Comparison of ENCODE assay signal across 8 cellular contexts in genomic region chr4:173167793-173168395, GRCh38. TPM values are rescaled to one million over a fixed set of nuclear protein-coding genes. Genes with fewer than 3 reads are reported as not detected.
DNase-seq lines count a peak whose midpoint lies in the region; TF ChIP-seq lines count a peak whose summit lies in the region.

No MANE protein-coding gene starts in this region.

- 8% methylated on average over 19 of the region's 19 CpGs for WGBS in urinary bladder

- POLR2A ChIA-PET in HEK293T (lab: Yijun Ruan, JAX) = interaction anchor here (0.7 to 2.7 kb wide), 21 partner anchors 8 to 186 kb away, joined by 3 to 11 read pairs (median 4); partner anchors contain the start of gene HMGB2

- no peak overlapping the region for H3K27ac ChIP-seq in urinary bladder (ENCODE audit: low read depth)

- TF ChIP-seq CTCF in epithelial cell of proximal tubule (conservative IDR thresholded peaks at IDR 0.05; ENCODE audit: low read depth, low read length) = no peak

- peak overlapping the region; percentile 92 for H3K9ac ChIP-seq in mucosa of stomach (ENCODE audit: low read length)

- H3K9me3 ChIP-seq in mucosa of stomach (ENCODE audit: control insufficient read depth, low read length) = no peaks in the 10 kb centered on the region

- peak overlapping the region; percentile 67 for H3K4me3 ChIP-seq in epithelial cell of proximal tubule (ENCODE audit: low read depth, low read length)
- H3K4me3 ChIP-seq in mucosa of stomach (ENCODE audit: low read length) = peak overlapping the region; percentile 56
- peak overlapping the region; percentile 99 for H3K4me3 ChIP-seq in urinary bladder (ENCODE audit: low read depth, low read length)

- no peaks in the 10 kb centered on the region for H3K36me3 ChIP-seq in mucosa of stomach (ENCODE audit: control insufficient read depth, insufficient read depth, low read length)
- H3K36me3 ChIP-seq in urinary bladder (ENCODE audit: insufficient read depth) = no peaks in the 10 kb centered on the region

- DNase-seq in SHP77 (lab: John Stamatoyannopoulos, UW) (peak; percentile 34 to 60), SHP77 treated with DMSO at 0.1 percent for 48 hours (lab: John Stamatoyannopoulos, UW) (no peak), HEK293T (ENCODE audit: extremely low spot score) (peak; percentile 53), NCI-H146 treated with DMSO at 0.1 percent for 48 hours (lab: John Stamatoyannopoulos, UW; ENCODE audit: unreplicated experiment) (peak; percentile 26), epithelial cell of proximal tubule (ENCODE audit: low read depth) (peak; percentile 59)
- peak; percentile 2 for DNase-seq in activated CD4-positive, alpha-beta T cell treated with anti-CD3 and anti-CD28 coated beads, Interleukin-2, amount 50 U/mL, for 1 hour

- H3K4me1 ChIP-seq in mucosa of stomach (ENCODE audit: control insufficient read depth, insufficient read depth, low read length) = peaks cover 12% of the 10 kb centered on the region
- no peaks in the 10 kb centered on the region for H3K4me1 ChIP-seq in urinary bladder (ENCODE audit: insufficient read depth)

- no peaks in the 10 kb centered on the region for H3K27me3 ChIP-seq in mucosa of stomach (ENCODE audit: control insufficient read depth, insufficient read depth, low read length)

- CTCF ChIA-PET in HEK293T (lab: Yijun Ruan, JAX) = interaction anchor here (1.0 to 1.2 kb wide), 5 partner anchors 9 to 154 kb away, joined by 3 to 6 read pairs (median 3); no protein-coding TSS in a partner anchor

TF ChIP-seq in HEK293T, 16 proteins besides CTCF, POLR2A, EP300 and RAD21:
- TF ChIP-seq PKNOX1 (IDR thresholded peaks at IDR 0.05) = peak; percentile 81
- peak; percentile 93 for TF ChIP-seq ELF4 (IDR thresholded peaks at IDR 0.05)
- peak; percentile 84 for TF ChIP-seq ZNF384 (IDR thresholded peaks at IDR 0.05)
- no peak for TF ChIP-seq SP1 (IDR thresholded peaks at IDR 0.05)
- TF ChIP-seq L3MBTL2 (conservative IDR thresholded peaks at IDR 0.05) = peak; percentile 67
- no peak for TF ChIP-seq SUZ12 (IDR thresholded peaks at IDR 0.05)

RNA-seq across cellular contexts. Expression of gene GALNT7, which starts 0.7 kb away (rescaled TPM):
- 31.1 and 36.6 TPM in 2 replicates for total RNA-seq in epithelial cell of proximal tubule
- total RNA-seq in urinary bladder = 48.6 TPM
- 11.6 TPM for polyA plus RNA-seq in urinary bladder
